Comparison of ENCODE assay signal across 8 cellular contexts in the genomic region with DNA sequence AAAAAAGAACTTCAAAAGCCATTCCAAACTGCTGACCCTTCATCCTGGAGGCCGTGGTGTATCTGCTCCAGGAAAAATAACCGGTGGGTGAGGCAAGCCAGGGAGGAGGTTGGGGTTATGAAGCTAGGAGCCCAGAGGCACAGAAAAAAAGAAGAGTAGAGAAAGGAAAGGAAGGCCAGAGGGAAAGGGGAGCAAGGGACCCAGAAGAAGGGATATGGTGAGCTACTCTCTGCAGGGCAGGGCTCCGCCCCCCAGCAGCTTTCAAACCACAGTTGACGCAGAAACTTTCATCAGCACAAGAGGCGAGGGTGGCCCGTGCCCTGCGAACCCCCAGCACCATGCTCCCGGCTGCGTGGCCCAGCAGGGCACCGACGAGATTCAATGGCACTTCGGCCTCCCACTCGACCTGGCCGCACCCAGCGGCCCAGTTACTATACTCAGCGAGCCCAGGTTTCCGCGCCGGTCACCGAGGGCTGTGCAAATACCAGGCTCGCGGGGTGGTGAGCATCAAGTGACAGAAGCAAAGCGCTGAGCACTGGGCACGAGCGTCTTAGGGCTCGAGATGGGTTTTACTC. TPM values are rescaled to one million over a fixed set of nuclear protein-coding genes. Genes with fewer than 3 reads are reported as not detected.
DNase-seq lines count a peak whose midpoint lies in the region; ATAC-seq, FAIRE-seq and TF ChIP-seq lines count a peak whose summit lies in the region.

No MANE protein-coding gene starts in this region.

- no peaks in the 10 kb centered on the region for H3K27me3 ChIP-seq in astrocyte (ENCODE audit: insufficient read depth, low read length)
- no peaks in the 10 kb centered on the region for H3K27me3 ChIP-seq in iPS-15b (ENCODE audit: control insufficient read depth, insufficient read depth, low read length)
- H3K27me3 ChIP-seq in smooth muscle cell (ENCODE audit: low read depth), result no peaks in the 10 kb centered on the region

- ATAC-seq in GM21576 (IDR thresholded peaks at IDR 0.05; ENCODE audit: unreplicated experiment), result peak; percentile 62

- peaks cover 38% of the 10 kb centered on the region for H3K4me1 Mint-ChIP-seq in T-helper 2 cell treated with Interferon-gamma antibody and Interleukin-4, amounts not matched to agents 5 μg/mL and 100 μg/mL, for 36 hours (ENCODE audit: low read depth)
- H3K4me1 Mint-ChIP-seq in astrocyte (ENCODE audit: low read depth, unreplicated experiment), result peaks cover 1% of the 10 kb centered on the region

- H3K9me3 ChIP-seq in astrocyte (ENCODE audit: insufficient read depth, low read depth, low read length), result no peaks in the 10 kb centered on the region
- H3K9me3 ChIP-seq in iPS-15b (ENCODE audit: control insufficient read depth, insufficient read depth, low read length), result no peaks in the 10 kb centered on the region
- H3K9me3 ChIP-seq in smooth muscle cell (replicated peaks; ENCODE audit: low read depth), result no peaks in the 10 kb centered on the region

- H3K36me3 ChIP-seq in astrocyte (ENCODE audit: insufficient read depth, low read length), result peaks cover 2% of the 10 kb centered on the region
- H3K36me3 ChIP-seq in iPS-15b (ENCODE audit: control insufficient read depth, insufficient read depth, low read length), result no peaks in the 10 kb centered on the region
- no peaks in the 10 kb centered on the region for H3K36me3 ChIP-seq in smooth muscle cell (ENCODE audit: low read depth)

- H3K27me3 Mint-ChIP-seq in T-helper 2 cell treated with Interferon-gamma antibody and Interleukin-4, amounts not matched to agents 5 μg/mL and 100 μg/mL, for 36 hours (ENCODE audit: low read depth), result no peaks in the 10 kb centered on the region
- H3K27me3 Mint-ChIP-seq in astrocyte (ENCODE audit: low read depth, unreplicated experiment), result no peaks in the 10 kb centered on the region

- peaks cover 42% of the 10 kb centered on the region for H3K36me3 Mint-ChIP-seq in T-helper 2 cell treated with Interferon-gamma antibody and Interleukin-4, amounts not matched to agents 5 μg/mL and 100 μg/mL, for 36 hours (ENCODE audit: low read depth)
- H3K36me3 Mint-ChIP-seq in astrocyte (ENCODE audit: low read depth, unreplicated experiment), result peaks cover 2% of the 10 kb centered on the region

- H4K20me1 ChIP-seq in astrocyte (ENCODE audit: insufficient read depth, low read length), result peaks cover 6% of the 10 kb centered on the region
- H4K20me1 ChIP-seq in smooth muscle cell (ENCODE audit: low read depth), result no peaks in the 10 kb centered on the region

- WGBS in smooth muscle cell (ENCODE audit: low lambda C conversion rate), result under 1% methylated on average over 26 of the region's 26 CpGs

- peak overlapping the region; percentile 90 for H2AFZ ChIP-seq in astrocyte (ENCODE audit: low read depth, low read length)
- H2AFZ ChIP-seq in smooth muscle cell (ENCODE audit: low read depth), result peak overlapping the region; percentile 96

- peak overlapping the region; percentile 98 for H3K27ac Mint-ChIP-seq in T-helper 2 cell treated with Interferon-gamma antibody and Interleukin-4, amounts not matched to agents 5 μg/mL and 100 μg/mL, for 36 hours
- H3K27ac Mint-ChIP-seq in astrocyte (ENCODE audit: unreplicated experiment), result peak overlapping the region; percentile 86

- no peak for TF ChIP-seq CTCF in astrocyte (IDR thresholded peaks at IDR 0.05; ENCODE audit: insufficient read depth, low read depth, low read length)
- TF ChIP-seq CTCF in smooth muscle cell (IDR thresholded peaks at IDR 0.05; ENCODE audit: borderline replicate concordance, insufficient read depth, poor library complexity, severe bottlenecking), result no peak

- H3K4me3 ChIP-seq in astrocyte (ENCODE audit: insufficient read depth, low read depth, low read length) (peak overlapping the region; percentile 75), iPS-15b (ENCODE audit: low read depth, low read length) (peak overlapping the region; percentile 84), smooth muscle cell (peak overlapping the region; percentile 86)

- H3K4me3 Mint-ChIP-seq in T-helper 2 cell treated with Interferon-gamma antibody and Interleukin-4, amounts not matched to agents 5 μg/mL and 100 μg/mL, for 36 hours, result peak overlapping the region; percentile 99
- peak overlapping the region; percentile 93 for H3K4me3 Mint-ChIP-seq in astrocyte (ENCODE audit: unreplicated experiment)

- no peak for FAIRE-seq in astrocyte (lab: Jason Lieb, UNC)

- H3K9ac ChIP-seq in astrocyte (ENCODE audit: low read length), result peak overlapping the region; percentile 84
- peak overlapping the region; percentile 87 for H3K9ac ChIP-seq in iPS-15b (ENCODE audit: low read depth, low read length)
- H3K9ac ChIP-seq in smooth muscle cell (ENCODE audit: low read depth), result peak overlapping the region; percentile 55

- H3K4me1 ChIP-seq in astrocyte (ENCODE audit: insufficient read depth, low read length) (peaks cover 5% of the 10 kb centered on the region), iPS-15b (ENCODE audit: control insufficient read depth, insufficient read depth, low read length) (peaks cover 6% of the 10 kb centered on the region), smooth muscle cell (ENCODE audit: low read depth) (peaks cover 20% of the 10 kb centered on the region)

- no peaks in the 10 kb centered on the region for H3F3A ChIP-seq in smooth muscle cell (ENCODE audit: low read depth)

- H3K79me2 ChIP-seq in astrocyte (ENCODE audit: insufficient read depth, low read length) (peaks cover 19% of the 10 kb centered on the region), smooth muscle cell (ENCODE audit: low read depth) (peaks cover 11% of the 10 kb centered on the region)

- H3K4me2 ChIP-seq in astrocyte (ENCODE audit: low read length) (peak overlapping the region; percentile 97), smooth muscle cell (peak overlapping the region; percentile 96)

- H3K27ac ChIP-seq in astrocyte (ENCODE audit: low read depth, low read length) (peak overlapping the region; percentile 54), smooth muscle cell (ENCODE audit: low read depth) (peak overlapping the region; percentile 46)

- peak; percentile 16 for DNase-seq in GM04504 (ENCODE audit: low read depth)
- DNase-seq in HuH-7 (ENCODE audit: low spot score), result peak; percentile 50
- DNase-seq in T-helper 2 cell treated with Interferon-gamma antibody and Interleukin-4, amounts not matched to agents 5 μg/mL and 100 μg/mL, for 36 hours (ENCODE audit: low spot score), result peak; percentile 76
- DNase-seq in astrocyte (ENCODE audit: low read depth), result peak; percentile 46
- peak; percentile 45 for DNase-seq in smooth muscle cell (lab: John Stamatoyannopoulos, UW; ENCODE audit: unreplicated experiment)
- DNase-seq in NCI-H1048 (lab: John Stamatoyannopoulos, UW), result no peak

- H3K9me3 Mint-ChIP-seq in T-helper 2 cell treated with Interferon-gamma antibody and Interleukin-4, amounts not matched to agents 5 μg/mL and 100 μg/mL, for 36 hours, result no peaks in the 10 kb centered on the region
- no peaks in the 10 kb centered on the region for H3K9me3 Mint-ChIP-seq in astrocyte (ENCODE audit: unreplicated experiment)

RNA-seq across cellular contexts. Expression of a gene that starts 0.7 kb away (rescaled TPM):
- total RNA-seq in astrocyte (7.8 and 9.5 TPM in 2 replicates), smooth muscle cell (19.0 TPM in 2 replicates)
- 15.0 and 17.3 TPM in 2 replicates for polyA plus RNA-seq in smooth muscle cell

RNA-seq across cellular contexts. Expression of a gene that starts 38.6 kb away (rescaled TPM):
- total RNA-seq in astrocyte (not detected in 2 replicates), smooth muscle cell (0.04 and 0.31 TPM in 2 replicates)
- polyA plus RNA-seq in smooth muscle cell, result 0.25 TPM in 1 of 2 replicates, not detected in the other
